1 cellular context compared by ENCODE assay signal in genomic region chr3:11604139-11604895, GRCh38.
TF ChIP-seq lines count a peak whose summit lies in the region.

No MANE protein-coding gene starts in this region.

TF ChIP-seq in K562, 482 proteins besides CTCF, POLR2A, EP300 and RAD21 (continued from another document):
- TF ChIP-seq ZNF449 (CRISPR knock-in tag; IDR thresholded peaks at IDR 0.05) (no peak), RBBP5 (IDR thresholded peaks at IDR 0.05; ENCODE audit: borderline replicate concordance, insufficient read depth, low read length, poor library complexity, severe bottlenecking) (peak; percentile 67), BRF1 (IDR thresholded peaks at IDR 0.05; ENCODE audit: borderline replicate concordance, extremely low read depth, insufficient read length) (no peak), DMBX1 (CRISPR knock-in tag; IDR thresholded peaks at IDR 0.05; ENCODE audit: borderline replicate concordance) (no peak), CHCHD3 (CRISPR knock-in tag; IDR thresholded peaks at IDR 0.05) (no peak), ZNF77 (CRISPR knock-in tag; IDR thresholded peaks at IDR 0.05) (no peak), BHLHE40 (IDR thresholded peaks at IDR 0.05; ENCODE audit: low read length) (peak; percentile 96), L3MBTL2 (IDR thresholded peaks at IDR 0.05) (peak; percentile 69), TAL1 (IDR thresholded peaks at IDR 0.05) (0 out of 2 replicates have a peak, but pooled peaks have one; percentile 17), MNT (conservative IDR thresholded peaks at IDR 0.05) (peak in 1 of 2 experiments; percentile 53; a peak in 2 of 4 replicates), HMBOX1 (IDR thresholded peaks at IDR 0.05) (peak; percentile 55), KAT8 (IDR thresholded peaks at IDR 0.05; ENCODE audit: low read depth) (no peak), E2F1 (CRISPR knock-in tag; IDR thresholded peaks at IDR 0.05) (no peak)
